ENCODE assay signal across 8 cellular contexts in the genomic region with DNA sequence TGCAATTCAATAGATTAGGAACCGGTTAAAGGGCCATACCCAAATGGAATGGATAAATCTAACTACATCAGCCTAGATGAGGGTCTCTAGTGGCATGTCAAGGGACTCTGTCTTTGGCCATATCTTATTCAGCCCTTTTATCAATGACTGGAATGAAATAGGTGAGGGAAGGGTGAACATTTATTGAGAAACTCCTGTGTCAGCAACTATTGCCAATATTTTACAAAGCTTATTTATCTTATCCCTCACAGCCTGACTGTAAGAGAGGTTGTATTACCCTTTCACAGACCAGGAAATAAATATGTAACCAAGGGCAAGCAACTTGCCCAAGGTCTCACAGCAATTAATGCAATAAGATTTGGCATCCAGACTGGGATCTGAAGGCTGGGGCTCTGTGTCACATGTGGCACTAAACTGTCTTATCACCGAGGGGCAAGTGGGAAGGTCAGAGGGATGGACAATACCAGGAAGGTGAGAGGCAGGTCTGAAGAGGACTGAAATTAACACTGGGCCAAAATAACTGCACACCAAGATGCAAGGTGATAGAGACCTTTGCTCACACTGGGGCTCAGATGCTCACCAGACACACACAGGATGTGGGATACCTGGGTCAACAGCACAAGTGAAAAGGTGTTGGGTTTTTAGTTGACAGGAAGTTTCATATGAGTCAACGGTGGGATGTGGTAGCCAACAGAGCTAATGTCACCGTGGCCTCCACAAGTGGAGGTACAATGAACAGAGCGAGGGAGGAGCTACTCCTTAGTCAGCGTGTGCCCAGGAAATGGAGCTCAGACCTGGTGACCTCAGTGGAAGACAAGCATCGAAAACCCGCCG.
A peak's percentile ranks its signal among the peaks of the same experiment; 100 is the strongest.
DNase-seq lines count a peak whose midpoint lies in the region; ATAC-seq, FAIRE-seq and TF ChIP-seq lines count a peak whose summit lies in the region.

No MANE protein-coding gene starts in this region.

- no peak for TF ChIP-seq RAD21 in GM12878 (IDR thresholded peaks at IDR 0.05; ENCODE audit: insufficient read depth, low read depth, low read length)

- 12% methylated on average over 9 of the region's 9 CpGs for WGBS in GM12878 (ENCODE audit: insufficient coverage, insufficient replicate concordance, low lambda C conversion rate, missing lambda C conversion rate)

- SMC1A ChIA-PET in GM12878 (lab: Charles Lee; ENCODE audit: uncharacterized antibody, unreplicated experiment) = interaction anchor here (0.6 to 3.0 kb wide), 13 partner anchors 9 to 111 kb away, joined by 3 to 17 read pairs (median 5); no protein-coding TSS in a partner anchor

- no peak overlapping the region for H3K27ac Mint-ChIP-seq in GM23338
- no peak overlapping the region for H3K27ac Mint-ChIP-seq in HFFc6

- DNase-seq in GM10248 (ENCODE audit: extremely low spot score) (peak; percentile 64), SW480 (ENCODE audit: low spot score) (peak; percentile 99), GM12878 (ENCODE audit: low read depth, low spot score) (peak; percentile 88), GM23338 (ENCODE audit: low spot score) (no peak), HFFc6 (no peak), foreskin fibroblast (no peak)
- peak in 4 of 6 experiments; percentile 12 to 77 (median 72) for DNase-seq in stimulated activated naive CD4-positive, alpha-beta T cell (lab: John Stamatoyannopoulos, UW)

- H2AFZ ChIP-seq in GM12878 (ENCODE audit: control insufficient read depth, low read depth, low read length) = no peak overlapping the region
- no peak overlapping the region for H2AFZ ChIP-seq in GM23338

- H3K27ac ChIP-seq in GM12878 (ENCODE audit: control insufficient read depth, insufficient read depth) (no peak overlapping the region), GM23338 (ENCODE audit: low read depth) (no peak overlapping the region)

- peak; percentile 80 to 89; a peak in 3 of 4 replicates for TF ChIP-seq EP300 in GM12878 (IDR thresholded peaks at IDR 0.05; ENCODE audit: borderline replicate concordance in 1 of 2, control insufficient read depth in 1 of 2, low read depth in 2 of 2, low read length in 2 of 2)

- no peaks in the 10 kb centered on the region for H3K79me2 ChIP-seq in GM12878 (ENCODE audit: control insufficient read depth, insufficient read depth, low read length)
- no peaks in the 10 kb centered on the region for H3K79me2 ChIP-seq in GM23338 (replicated peaks; ENCODE audit: insufficient read depth)

- H3K4me2 ChIP-seq in GM12878 (ENCODE audit: control insufficient read depth, insufficient read depth) (peak overlapping the region; percentile 53), GM23338 (no peak overlapping the region)

- POLR2A ChIA-PET in GM10248 (lab: Yijun Ruan, JAX) (no interaction called here), GM12878 (lab: Charles Lee) (interaction anchor here (1.2 to 1.6 kb wide), 4 partner anchors 30 to 39 kb away, joined by 3 to 5 read pairs (median 4); no protein-coding TSS in a partner anchor)

- RAD21 ChIA-PET in GM12878 (lab: Charles Lee; ENCODE audit: unreplicated experiment) = interaction anchor here (0.6 to 1.5 kb wide), 11 partner anchors 10 to 114 kb away, joined by 3 to 12 read pairs (median 4); no protein-coding TSS in a partner anchor

- CTCF ChIA-PET in GM10248 (lab: Yijun Ruan, JAX) (interaction anchor here (0.7 to 1.3 kb wide), 3 partner anchors 9 to 384 kb away, joined by 3 read pairs; no protein-coding TSS in a partner anchor), GM12878 (lab: Yijun Ruan, JAX) (interaction anchor here (0.9 to 2.0 kb wide), 6 partner anchors 9 to 137 kb away, joined by 3 to 7 read pairs (median 3); no protein-coding TSS in a partner anchor)

- H3K4me1 Mint-ChIP-seq in GM23338 = no peaks in the 10 kb centered on the region
- no peaks in the 10 kb centered on the region for H3K4me1 Mint-ChIP-seq in HFFc6 (ENCODE audit: low read depth)

- H4K20me1 ChIP-seq in GM12878 (ENCODE audit: control insufficient read depth, insufficient read depth) = no peaks in the 10 kb centered on the region
- H4K20me1 ChIP-seq in GM23338 (replicated peaks; ENCODE audit: insufficient read depth) = no peaks in the 10 kb centered on the region

- peaks cover 5% of the 10 kb centered on the region; the same call in 1 of the 3 replicates for H3K36me3 Mint-ChIP-seq in GM23338 (ENCODE audit: low read depth)
- H3K36me3 Mint-ChIP-seq in HFFc6 (ENCODE audit: low read depth) = peaks cover 3% of the 10 kb centered on the region; the same call in 1 of the 2 replicates

- no peak overlapping the region for H3K4me3 ChIP-seq in GM12878
- H3K4me3 ChIP-seq in GM23338 = no peak overlapping the region
- no peak overlapping the region for H3K4me3 ChIP-seq in foreskin fibroblast (ENCODE audit: low read depth in 1 of 2, low read length in 2 of 2)

- H3K36me3 ChIP-seq in GM12878 (ENCODE audit: control insufficient read depth in 2 of 2, insufficient read depth in 2 of 2, low read length in 1 of 2) (no peaks in the 10 kb centered on the region), GM23338 (ENCODE audit: insufficient read depth) (no peaks in the 10 kb centered on the region)

- intact Hi-C loops in GM12878 (cut with micrococcal nuclease; ENCODE audit: unreplicated experiment) = loop anchor here (2.0 kb wide), 1 partner anchor 45 kb away; no protein-coding TSS in a partner anchor

- no TSS peak for BruUV-seq in GM12878 (replicated peaks; lab: Mats Ljungman, UMichigan)

- no peaks in the 10 kb centered on the region for H3K27me3 ChIP-seq in GM12878 (replicated peaks in 1 of 2; ENCODE audit: control insufficient read depth in 2 of 2, insufficient read depth in 2 of 2, low read length in 1 of 2)
- no peaks in the 10 kb centered on the region for H3K27me3 ChIP-seq in GM23338 (ENCODE audit: insufficient read depth)

- peaks cover 8% of the 10 kb centered on the region for H3K9me3 ChIP-seq in GM12878 (replicated peaks; ENCODE audit: control insufficient read depth, insufficient read depth, low read length)

- H3K4me3 Mint-ChIP-seq in GM23338 (no peak overlapping the region), HFFc6 (no peak overlapping the region)

- peaks cover 27% of the 10 kb centered on the region for H3K4me1 ChIP-seq in GM12878 (ENCODE audit: control insufficient read depth, insufficient read depth, low read length)
- no peaks in the 10 kb centered on the region for H3K4me1 ChIP-seq in GM23338 (ENCODE audit: insufficient read depth)

- no peak overlapping the region for H3K9ac ChIP-seq in GM12878 (ENCODE audit: control insufficient read depth, insufficient read depth, low read length)

- in situ Hi-C loops in GM12878 (cut with MboI) = no loop called here

- H3F3A ChIP-seq in GM23338 (replicated peaks; ENCODE audit: low read depth) = no peaks in the 10 kb centered on the region

- peaks cover 14% of the 10 kb centered on the region for H3K9me3 Mint-ChIP-seq in GM23338
- H3K9me3 Mint-ChIP-seq in HFFc6 = peaks cover 2% of the 10 kb centered on the region

- FAIRE-seq in GM12878 (lab: Jason Lieb, UNC) = peak; percentile 97

- ATAC-seq in HG02571 (IDR thresholded peaks at IDR 0.05; ENCODE audit: unreplicated experiment) (peak; percentile 77), GM12878 (peak; percentile 96), GM23338 (no peak)

- no peak for TF ChIP-seq CTCF in GM10248 (IDR thresholded peaks at IDR 0.05; ENCODE audit: control extremely low read depth, extremely low read depth, low read depth, missing control alignments)
- no peak for TF ChIP-seq CTCF in GM12878 (IDR thresholded peaks at IDR 0.05 in 2 of 3, conservative IDR thresholded peaks at IDR 0.05 in 1 of 3; ENCODE audit: control insufficient read depth in 2 of 3, extremely low read depth in 1 of 3, insufficient read depth in 1 of 3, low read depth in 3 of 3, low read length in 3 of 3)
- TF ChIP-seq CTCF in GM23338 (conservative IDR thresholded peaks at IDR 0.05; ENCODE audit: low read depth in 2 of 2) = no peak
- TF ChIP-seq CTCF in HFFc6 (IDR thresholded peaks at IDR 0.05) = no peak
- TF ChIP-seq CTCF in foreskin fibroblast (IDR thresholded peaks at IDR 0.05; ENCODE audit: low read depth, low read length) = no peak

- peaks cover 4% of the 10 kb centered on the region; the same call in 1 of the 2 replicates for H3K9me2 ChIP-seq in GM23338 (ENCODE audit: insufficient read depth)

- TF ChIP-seq POLR2A in GM12878 (IDR thresholded peaks at IDR 0.05; ENCODE audit: low read depth, low read length) = no peak

- H3K27me3 Mint-ChIP-seq in GM23338 (ENCODE audit: insufficient read depth, low read depth, poor library complexity) (no peaks in the 10 kb centered on the region), HFFc6 (ENCODE audit: insufficient read depth) (peaks cover 33% of the 10 kb centered on the region)

TF ChIP-seq in GM12878, 131 proteins besides CTCF, POLR2A, EP300 and RAD21 (continues in another document):
- TF ChIP-seq MAX (IDR thresholded peaks at IDR 0.05; ENCODE audit: low read depth, low read length) (no peak; the same call in 1 of the 2 replicates), CREB1 (IDR thresholded peaks at IDR 0.05; ENCODE audit: low read depth) (peak; percentile 68), NFIC (IDR thresholded peaks at IDR 0.05; ENCODE audit: low read depth, low read length) (peak; percentile 93), JUNB (IDR thresholded peaks at IDR 0.05) (peak; percentile 95), ETV6 (conservative IDR thresholded peaks at IDR 0.05 in 1 of 2, IDR thresholded peaks at IDR 0.05 in 1 of 2; ENCODE audit: borderline replicate concordance in 1 of 2, low read depth in 1 of 2) (peak in 1 of 2 experiments; percentile 93; a peak in 2 of 4 replicates), ZBED1 (IDR thresholded peaks at IDR 0.05; ENCODE audit: borderline replicate concordance) (peak; percentile 91; the same call in 1 of the 2 replicates), TCF3 (IDR thresholded peaks at IDR 0.05; ENCODE audit: borderline replicate concordance, insufficient read depth, low read depth, low read length) (peak; percentile 83)

TF ChIP-seq in GM23338, 12 proteins besides CTCF, POLR2A, EP300 and RAD21 (continues in another document):
- TF ChIP-seq EZH2 (IDR thresholded peaks at IDR 0.05; ENCODE audit: low read depth, unreplicated experiment) (no peak), ZNF114 (CRISPR knock-in tag; IDR thresholded peaks at IDR 0.05) (no peak)

Comparison
In these comparisons a context has a peak if more than half of its experiments do, and no peak if none do; other contexts are left out.
1. DNase-seq: peak in GM10248 (single experiment), SW480 (single experiment), GM12878 (single experiment) and stimulated activated naive CD4-positive, alpha-beta T cell (4 of 6); none in GM23338 (single experiment), HFFc6 (single experiment) and foreskin fibroblast (0 of 2).